Comparison of ENCODE assay signal across 1 cellular context in genomic region chr2:190636362-190636761, GRCh38.
A peak's percentile ranks its signal among the peaks of the same experiment; 100 is the strongest.
TF ChIP-seq lines count a peak whose summit lies in the region.

No MANE protein-coding gene starts in this region.

TF ChIP-seq in K562, 482 proteins besides CTCF, POLR2A, EP300 and RAD21 (continued from another document):
- TF ChIP-seq RBM15 (IDR thresholded peaks at IDR 0.05; ENCODE audit: insufficient read depth, low read length), result no peak
- TF ChIP-seq ZNF583 (CRISPR knock-in tag; IDR thresholded peaks at IDR 0.05), result no peak
- TF ChIP-seq BMI1 (IDR thresholded peaks at IDR 0.05; ENCODE audit: low read length), result no peak
- TF ChIP-seq THRA (IDR thresholded peaks at IDR 0.05), result no peak
- no peak for TF ChIP-seq CREB3 (tag; conservative IDR thresholded peaks at IDR 0.05; ENCODE audit: low read depth)
- TF ChIP-seq ZNF445 (CRISPR knock-in tag; IDR thresholded peaks at IDR 0.05; ENCODE audit: low read depth), result no peak
- TF ChIP-seq MEIS2 (IDR thresholded peaks at IDR 0.05; ENCODE audit: partially characterized antibody), result peak; percentile 77
- no peak for TF ChIP-seq PTBP1 (IDR thresholded peaks at IDR 0.05; ENCODE audit: low read depth, low read length)
- no peak for TF ChIP-seq NEUROD1 (IDR thresholded peaks at IDR 0.05; ENCODE audit: borderline replicate concordance, low read depth, low read length, partially characterized antibody)
- TF ChIP-seq HDAC8 (tag; IDR thresholded peaks at IDR 0.05), result no peak
- no peak for TF ChIP-seq HINFP (tag; conservative IDR thresholded peaks at IDR 0.05; ENCODE audit: low read depth)
- TF ChIP-seq FOXP1 (CRISPR knock-in tag; IDR thresholded peaks at IDR 0.05), result no peak
- no peak for TF ChIP-seq FOXA3 (CRISPR knock-in tag; conservative IDR thresholded peaks at IDR 0.05 in 1 of 2, IDR thresholded peaks at IDR 0.05 in 1 of 2)
- no peak for TF ChIP-seq MAFF (IDR thresholded peaks at IDR 0.05; ENCODE audit: low read length)
- no peak for TF ChIP-seq E2F3 (CRISPR knock-in tag; IDR thresholded peaks at IDR 0.05)
- no peak for TF ChIP-seq CBX2 (IDR thresholded peaks at IDR 0.05; ENCODE audit: insufficient read depth, low read length, poor library complexity, severe bottlenecking)
- TF ChIP-seq NR1H2 (CRISPR knock-in tag; IDR thresholded peaks at IDR 0.05), result no peak
- TF ChIP-seq AFF1 (IDR thresholded peaks at IDR 0.05; ENCODE audit: low read depth in 1 of 2, partially characterized antibody in 2 of 2), result no peak
- TF ChIP-seq NR3C1 (CRISPR knock-in tag; IDR thresholded peaks at IDR 0.05), result no peak
- TF ChIP-seq ATF3 (IDR thresholded peaks at IDR 0.05), result peak; percentile 55
- TF ChIP-seq ATF3 (CRISPR knock-in tag; conservative IDR thresholded peaks at IDR 0.05), result no peak
- TF ChIP-seq ZNF778 (CRISPR knock-in tag; IDR thresholded peaks at IDR 0.05), result no peak
- TF ChIP-seq ZBTB40 (IDR thresholded peaks at IDR 0.05), result no peak
- TF ChIP-seq ZBTB40 (CRISPR knock-in tag; IDR thresholded peaks at IDR 0.05), result no peak
